Comparison of ENCODE assay signal across 12 cellular contexts in genomic region chrX:139967300-139967699, GRCh38. TPM values are rescaled to one million over a fixed set of nuclear protein-coding genes. Genes with fewer than 3 reads are reported as not detected.
A peak's percentile ranks its signal among the peaks of the same experiment; 100 is the strongest.
DNase-seq lines count a peak whose midpoint lies in the region; ATAC-seq, FAIRE-seq and TF ChIP-seq lines count a peak whose summit lies in the region.
"Had no signal": no experiment of that assay in that cellular context is flagged by ENCODE, and none has a peak within 500 bp of the region (broad histone marks: within the 10 kb centered on the region; RNA-seq: fewer than 3 reads in every experiment).

No MANE protein-coding gene starts in this region.

- H3K9ac ChIP-seq in H9 (ENCODE audit: extremely low read depth, insufficient read length, low read length) (no peak overlapping the region), HepG2 (ENCODE audit: insufficient read depth, low read depth, low read length) (no peak overlapping the region)

- H3K9me3 Mint-ChIP-seq in H9: peaks cover 9 to 31% of the 10 kb centered on the region in 2 experiments
- H3K9me3 Mint-ChIP-seq: activated T-helper 2 cell treated with anti-CD3 and anti-CD28 coated beads, Interferon-gamma antibody, Interleukin-2, Interleukin-4, amounts not matched to agents 10 μg/mL and 5 μg/mL and 100 μg/mL, durations not matched to agents 14 hours and 24 hours and 36 hours had no signal

- no peak overlapping the region for H3K23ac ChIP-seq in H9 (ENCODE audit: insufficient read length, low read depth, low read length)

- intact Hi-C loops in HepG2 (cut with micrococcal nuclease; ENCODE audit: unreplicated experiment): no loop called here
- intact Hi-C loops in lower leg skin (cut with DNase I; ENCODE audit: low total_unique reads): no loop called here

- H3K23me2 ChIP-seq in H9 (ENCODE audit: insufficient read length, low read depth, low read length, poor library complexity, severe bottlenecking): no peaks in the 10 kb centered on the region

- no peaks in the 10 kb centered on the region for H3K79me2 ChIP-seq in H9 (ENCODE audit: insufficient read depth, low read length)
- H3K79me2 ChIP-seq in HepG2 (ENCODE audit: insufficient read depth, low read length): no peaks in the 10 kb centered on the region

- no peak overlapping the region for H2BK15ac ChIP-seq in H9 (ENCODE audit: low read depth, low read length)

- TF ChIP-seq CTCF in H9 (conservative IDR thresholded peaks at IDR 0.05) (peak; percentile 62), VCaP (conservative IDR thresholded peaks at IDR 0.05) (peak; percentile 28), HepG2 (CRISPR knock-in tag; IDR thresholded peaks at IDR 0.05) (no peak), lower leg skin (IDR thresholded peaks at IDR 0.05) (no peak)

- no peak for TF ChIP-seq RAD21 in HepG2 (CRISPR knock-in tag; IDR thresholded peaks at IDR 0.05)

- DNase-seq in ELF-1 (ENCODE audit: low read depth, low spot score) (peak; percentile 32), H9 (no peak), HepG2 (ENCODE audit: low spot score) (peak; percentile 9), lower leg skin (ENCODE audit: low spot score in 2 of 2) (no peak), GM12892 (ENCODE audit: insufficient read length) (no peak)
- DNase-seq: mesenchymal stem cell, NCI-H1436 treated with DMSO at 0.1 percent for 48 hours had no signal

- TF ChIP-seq POLR2A in HepG2 (IDR thresholded peaks at IDR 0.05; ENCODE audit: insufficient read depth in 1 of 2, low read depth in 2 of 2, low read length in 2 of 2) (no peak), lower leg skin (IDR thresholded peaks at IDR 0.05) (no peak), GM12892 (IDR thresholded peaks at IDR 0.05; ENCODE audit: low read depth, low read length) (no peak)

- TF ChIP-seq EP300 in HepG2 (IDR thresholded peaks at IDR 0.05; ENCODE audit: low read depth in 2 of 2, low read length in 2 of 2) (no peak), HepG2 (CRISPR knock-in tag; IDR thresholded peaks at IDR 0.05; ENCODE audit: borderline replicate concordance) (no peak)

- H4K8ac ChIP-seq in H9 (replicated peaks; ENCODE audit: insufficient read length, low read depth, low read length): no peak overlapping the region

- no peak overlapping the region for H3K56ac ChIP-seq in H9 (ENCODE audit: insufficient read length, low read depth, low read length)

- H2AK5ac ChIP-seq in H9 (ENCODE audit: insufficient read length, low read length): no peak overlapping the region

- no peaks in the 10 kb centered on the region for H3K36me3 ChIP-seq in HepG2 (replicated peaks in 1 of 2; ENCODE audit: control insufficient read depth in 1 of 2, insufficient read depth in 2 of 2, low read length in 2 of 2)

- H2BK120ac ChIP-seq in H9 (ENCODE audit: low read depth, low read length, poor library complexity, severe bottlenecking): no peak overlapping the region

- peaks cover 5% of the 10 kb centered on the region; the same call in 1 of the 2 replicates for H3K27me3 Mint-ChIP-seq in H9 (ENCODE audit: low read depth)

- H3K4me2 ChIP-seq in H9 (ENCODE audit: insufficient read depth, insufficient read length, low read length): no peak overlapping the region
- no peak overlapping the region for H3K4me2 ChIP-seq in HepG2 (ENCODE audit: low read depth, low read length)

- H3K4me3 Mint-ChIP-seq in H9: no peak overlapping the region

- H3K79me1 ChIP-seq in H9 (ENCODE audit: insufficient read depth, low read depth, low read length, poor library complexity, severe bottlenecking): no peaks in the 10 kb centered on the region

- no TSS peak for BruUV-seq in HepG2 (replicated peaks; lab: Mats Ljungman, UMichigan)

- H3K27ac ChIP-seq in H9 (ENCODE audit: insufficient read length, low read depth, low read length) (no peak overlapping the region), VCaP (no peak overlapping the region), HepG2 (ENCODE audit: extremely low read length, insufficient read depth, low read length) (no peak overlapping the region)

- no peak overlapping the region for H4K91ac ChIP-seq in H9 (ENCODE audit: insufficient read length, low read depth, low read length)

- H4K20me1 ChIP-seq in H9 (ENCODE audit: control insufficient read depth, insufficient read depth, insufficient read length): no peaks in the 10 kb centered on the region
- no peaks in the 10 kb centered on the region for H4K20me1 ChIP-seq in HepG2 (ENCODE audit: insufficient read depth, low read length)

- no peaks in the 10 kb centered on the region for H3K27me3 ChIP-seq in H9 (ENCODE audit: insufficient read depth, low read length)
- H3K27me3 ChIP-seq in HepG2 (ENCODE audit: control insufficient read depth in 1 of 2, insufficient read depth in 2 of 2, low read length in 2 of 2): no peaks in the 10 kb centered on the region

- no peak overlapping the region for H3K4ac ChIP-seq in H9 (ENCODE audit: low read depth, low read length)

- no peak overlapping the region for H2BK5ac ChIP-seq in H9 (ENCODE audit: insufficient read length, low read length)

- no peaks in the 10 kb centered on the region; a peak in 1 of 7 replicates for H3K36me3 Mint-ChIP-seq in H9 (ENCODE audit: insufficient read depth in 1 of 3, low read depth in 3 of 3)

- in situ Hi-C loops in HepG2 (cut with HindIII; ENCODE audit: extremely low pct_ligation_motif_present, low pct_unique_long_range_greater_than_20kb): no loop called here

- ATAC-seq in HepG2 (peak; percentile 49; the same call in 1 of the 3 replicates), HG03196 (IDR thresholded peaks at IDR 0.05; ENCODE audit: unreplicated experiment) (no peak), GM21390 (IDR thresholded peaks at IDR 0.05; ENCODE audit: unreplicated experiment) (no peak)

- peak; percentile 18 for FAIRE-seq in HepG2 (lab: Jason Lieb, UNC)
- FAIRE-seq in GM12892 (lab: Jason Lieb, UNC): no peak

- no CpG with 5 or more reads among the region's 4 CpGs for WGBS in H9 (ENCODE audit: extremely low coverage, insufficient read length, low lambda C conversion rate)
- 31% methylated on average over 4 of the region's 4 CpGs for WGBS in HepG2 (ENCODE audit: low lambda C conversion rate)
- 49 to 58% methylated on average over 4 of the region's 4 CpGs for WGBS in lower leg skin, 2 donors

- H4K5ac ChIP-seq in H9 (ENCODE audit: insufficient read length, low read depth, low read length): no peak overlapping the region

- H3K27ac Mint-ChIP-seq in H9: no peak overlapping the region
- H3K27ac Mint-ChIP-seq: activated T-helper 2 cell treated with anti-CD3 and anti-CD28 coated beads, Interferon-gamma antibody, Interleukin-2, Interleukin-4, amounts not matched to agents 10 μg/mL and 5 μg/mL and 100 μg/mL, durations not matched to agents 14 hours and 24 hours and 36 hours had no signal

- H2BK20ac ChIP-seq in H9 (ENCODE audit: low read depth, low read length, poor library complexity, severe bottlenecking): no peak overlapping the region

- no peak overlapping the region for H3K18ac ChIP-seq in H9 (ENCODE audit: insufficient read length, low read depth, low read length)

- no peak overlapping the region for H2BK12ac ChIP-seq in H9 (ENCODE audit: insufficient read length, low read depth, low read length)

- H3K9me3 ChIP-seq in H9 (ENCODE audit: control insufficient read depth, low read depth, low read length) (no peaks in the 10 kb centered on the region), HepG2 (ENCODE audit: low read length) (no peaks in the 10 kb centered on the region)

- POLR2A ChIA-PET in HepG2 (lab: Yijun Ruan, JAX): no interaction called here

- H3T11ph ChIP-seq in H9 (ENCODE audit: low read length): no peak overlapping the region

- CTCF ChIA-PET in HepG2 (lab: Yijun Ruan, JAX; ENCODE audit: low intra/inter-chr PET ratio, low total read pairs): no interaction called here

- H3K4me1 Mint-ChIP-seq in H9: peaks cover 3 to 8% of the 10 kb centered on the region in 2 experiments; a peak in 2 of 4 replicates

- H3K4me1 ChIP-seq in H9 (ENCODE audit: insufficient read depth, low read length) (no peaks in the 10 kb centered on the region; the same call in 1 of the 2 replicates), HepG2 (ENCODE audit: insufficient read depth, low read length) (no peaks in the 10 kb centered on the region)

- H3K4me3 ChIP-seq in HepG2 (replicated peaks in 1 of 3; ENCODE audit: insufficient read depth in 1 of 3, low read depth in 2 of 3, low read length in 3 of 3): no peak overlapping the region
- H3K4me3 ChIP-seq in lower leg skin (ENCODE audit: low read depth, poor library complexity, severe bottlenecking): no peak overlapping the region

- no peak overlapping the region for H3K14ac ChIP-seq in H9 (ENCODE audit: insufficient read depth, low read length)

- peak overlapping the region; percentile 70 for H2AFZ ChIP-seq in H9 (ENCODE audit: low read length)
- peak overlapping the region; percentile 27 for H2AFZ ChIP-seq in HepG2 (ENCODE audit: low read length)

RNA-seq across cellular contexts. Expression of gene CXorf66, which starts 2.0 kb away (rescaled TPM):
- total RNA-seq in H9 (2021) (not detected in 2 replicates), HepG2 (2016; rRNA removed; fragmentation: Illumina TruSeq; extraction: Trizol) (not detected in 2 replicates), lower leg skin (not detected)
- not detected in 2 replicates for total RNA-seq in HepG2 (2016; cell fraction: cytosol; rRNA removed; fragmentation: Illumina TruSeq; extraction: Trizol; ENCODE audit: low read depth)
- not detected in 2 replicates for total RNA-seq in HepG2 (2016; cell fraction: insoluble cytoplasmic fraction; rRNA removed; fragmentation: Illumina TruSeq; extraction: Trizol)
- total RNA-seq in HepG2 (2016; cell fraction: membrane; rRNA removed; fragmentation: Illumina TruSeq; extraction: Trizol): not detected in 2 replicates
- not detected in 2 replicates for total RNA-seq in HepG2 (2016; cell fraction: nucleus; rRNA removed; fragmentation: Illumina TruSeq; extraction: Trizol)
- polyA plus RNA-seq in HepG2 (2011; rRNA removed): not detected in 2 replicates
- polyA plus RNA-seq in HepG2 (2011; cell fraction: cytosol; rRNA removed): not detected in 2 replicates
- not detected in 2 replicates for polyA plus RNA-seq in HepG2 (2011; cell fraction: nucleus; rRNA removed)
- not detected in 2 replicates for polyA plus RNA-seq in HepG2 (2012)
- not detected in 2 replicates for polyA plus RNA-seq in HepG2 (2016; cell fraction: cytosol; fragmentation: Illumina TruSeq; extraction: Trizol; ENCODE audit: low read depth)
- not detected in 2 replicates for polyA plus RNA-seq in HepG2 (2016; cell fraction: insoluble cytoplasmic fraction; fragmentation: Illumina TruSeq; extraction: Trizol; ENCODE audit: low read depth)
- polyA plus RNA-seq in HepG2 (2016; cell fraction: membrane; fragmentation: Illumina TruSeq; extraction: Trizol; ENCODE audit: low read depth): not detected in 2 replicates
- not detected in 2 replicates for polyA plus RNA-seq in HepG2 (2016; cell fraction: nucleus; fragmentation: Illumina TruSeq; extraction: Trizol; ENCODE audit: insufficient read depth, low read depth)
- polyA minus RNA-seq in HepG2 (2011; rRNA and poly(A)+ RNA removed; ENCODE audit: low replicate concordance): not detected in 2 replicates
- not detected in 2 replicates for polyA minus RNA-seq in HepG2 (2011; cell fraction: cytosol; rRNA and poly(A)+ RNA removed)
- not detected in 2 replicates for polyA minus RNA-seq in HepG2 (2011; cell fraction: nucleus; rRNA and poly(A)+ RNA removed)
- polyA plus RNA-seq in GM12892 (2012; ENCODE audit: missing spikeins): not detected
- total RNA-seq: activated T-helper 2 cell treated with anti-CD3 and anti-CD28 coated beads, Interferon-gamma antibody, Interleukin-2, Interleukin-4, amounts not matched to agents 10 μg/mL and 5 μg/mL and 100 μg/mL, durations not matched to agents 14 hours and 24 hours and 36 hours; subcutaneous adipose tissue had no signal

RNA-seq across cellular contexts. Expression of gene ATP11C, which starts 34.4 kb away (rescaled TPM):
- total RNA-seq in H9 (2021): 26.4 and 28.4 TPM in 2 replicates
- total RNA-seq in HepG2 (2016; rRNA removed; fragmentation: Illumina TruSeq; extraction: Trizol): 16.0 and 16.9 TPM in 2 replicates
- total RNA-seq in HepG2 (2016; cell fraction: cytosol; rRNA removed; fragmentation: Illumina TruSeq; extraction: Trizol; ENCODE audit: low read depth): 4.8 and 5.5 TPM in 2 replicates
- total RNA-seq in HepG2 (2016; cell fraction: insoluble cytoplasmic fraction; rRNA removed; fragmentation: Illumina TruSeq; extraction: Trizol): 15.8 and 17.4 TPM in 2 replicates
- 7.3 and 7.8 TPM in 2 replicates for total RNA-seq in HepG2 (2016; cell fraction: membrane; rRNA removed; fragmentation: Illumina TruSeq; extraction: Trizol)
- total RNA-seq in HepG2 (2016; cell fraction: nucleus; rRNA removed; fragmentation: Illumina TruSeq; extraction: Trizol): 28.6 and 28.9 TPM in 2 replicates
- polyA plus RNA-seq in HepG2 (2011; rRNA removed): 8.3 and 8.5 TPM in 2 replicates
- polyA plus RNA-seq in HepG2 (2011; cell fraction: cytosol; rRNA removed): 3.1 and 5.3 TPM in 2 replicates
- 6.6 and 7.9 TPM in 2 replicates for polyA plus RNA-seq in HepG2 (2011; cell fraction: nucleus; rRNA removed)
- polyA plus RNA-seq in HepG2 (2012): 10.5 and 13.0 TPM in 2 replicates
- 1.1 and 1.2 TPM in 2 replicates for polyA plus RNA-seq in HepG2 (2016; cell fraction: cytosol; fragmentation: Illumina TruSeq; extraction: Trizol; ENCODE audit: low read depth)
- polyA plus RNA-seq in HepG2 (2016; cell fraction: insoluble cytoplasmic fraction; fragmentation: Illumina TruSeq; extraction: Trizol; ENCODE audit: low read depth): 12.5 and 14.1 TPM in 2 replicates
- polyA plus RNA-seq in HepG2 (2016; cell fraction: membrane; fragmentation: Illumina TruSeq; extraction: Trizol; ENCODE audit: low read depth): 2.6 and 2.8 TPM in 2 replicates
- polyA plus RNA-seq in HepG2 (2016; cell fraction: nucleus; fragmentation: Illumina TruSeq; extraction: Trizol; ENCODE audit: insufficient read depth, low read depth): 27.2 and 27.4 TPM in 2 replicates
- polyA minus RNA-seq in HepG2 (2011; rRNA and poly(A)+ RNA removed; ENCODE audit: low replicate concordance): 7.6 and 13.7 TPM in 2 replicates
- polyA minus RNA-seq in HepG2 (2011; cell fraction: cytosol; rRNA and poly(A)+ RNA removed): 13.0 and 15.3 TPM in 2 replicates
- 34.8 and 37.4 TPM in 2 replicates for polyA minus RNA-seq in HepG2 (2011; cell fraction: nucleus; rRNA and poly(A)+ RNA removed)
- total RNA-seq in lower leg skin: 10 to 100 TPM in 3 of 4 donors, 1 to 10 TPM in 1; 9.4 to 17.0 (median 13.5) TPM
- 21.4 TPM for polyA plus RNA-seq in GM12892 (2012; ENCODE audit: missing spikeins)

Comparison
In these comparisons a context has a peak if more than half of its experiments do, and no peak if none do; other contexts are left out.
1. DNase-seq: peak in ELF-1 (single experiment) and HepG2 (single experiment); none in H9 (single experiment), lower leg skin (0 of 2) and GM12892 (single experiment).
2. CTCF ChIP-seq: peak in H9 (single experiment) and VCaP (single experiment); none in HepG2 (single experiment) and lower leg skin (0 of 3).